In the genomic region with DNA sequence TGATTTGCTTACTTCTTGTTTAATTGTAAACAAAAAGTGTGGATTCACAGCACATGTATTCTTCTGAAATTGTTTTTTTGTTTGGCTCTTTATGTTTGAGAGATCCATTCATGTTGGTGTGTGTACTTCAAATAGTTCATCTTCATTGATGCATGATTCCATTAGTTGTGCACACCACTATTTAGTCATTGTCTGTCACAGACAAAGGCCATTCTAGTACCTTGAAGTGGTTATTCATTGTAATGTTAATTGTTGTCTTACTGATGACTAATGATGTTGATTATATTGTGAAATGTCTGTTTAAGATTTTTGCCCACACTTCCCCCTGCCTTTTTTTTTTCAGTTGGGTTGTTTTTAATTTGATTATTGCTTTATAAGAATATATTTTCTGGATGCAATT, we compare ENCODE assay signal across 23 cellular contexts.
DNase-seq lines count a peak whose midpoint lies in the region; ATAC-seq, FAIRE-seq and TF ChIP-seq lines count a peak whose summit lies in the region.
"Had no signal": no experiment of that assay in that cellular context is flagged by ENCODE, and none has a peak within 500 bp of the region (broad histone marks: within the 10 kb centered on the region; RNA-seq: fewer than 3 reads in every experiment).

No MANE protein-coding gene starts in this region.

- no peak for TF ChIP-seq EP300 in sigmoid colon (IDR thresholded peaks at IDR 0.05)

- H3K9me3 Mint-ChIP-seq in stimulated activated effector memory CD8-positive, alpha-beta T cell treated with anti-CD3 and anti-CD28 coated beads, Interleukin-12 subunit alpha, Interleukin-12 subunit beta, amount 100 ng/mL, for 72 hours = no peaks in the 10 kb centered on the region
- H3K9me3 Mint-ChIP-seq: CD8-positive, alpha-beta T cell had no signal

- no peaks in the 10 kb centered on the region for H3K36me3 ChIP-seq in sigmoid colon
- H3K36me3 ChIP-seq: Peyer's patch, SJCRH30 had no signal

- H3K4me3 ChIP-seq in sigmoid colon (no peak overlapping the region), right cardiac atrium (ENCODE audit: low read length) (no peak overlapping the region)
- H3K4me3 ChIP-seq: Peyer's patch, SJCRH30 had no signal

- peak; percentile 55 for ATAC-seq in foreskin keratinocyte
- no peak for ATAC-seq in stimulated activated effector memory CD8-positive, alpha-beta T cell treated with anti-CD3 and anti-CD28 coated beads, Interleukin-12 subunit alpha, Interleukin-12 subunit beta, amount 100 ng/mL, for 72 hours
- ATAC-seq in right cardiac atrium = no peak
- ATAC-seq: CD8-positive, alpha-beta T cell had no signal

- H3K9me3 ChIP-seq in sigmoid colon (no peaks in the 10 kb centered on the region), right cardiac atrium (ENCODE audit: control insufficient read depth, low read length) (no peaks in the 10 kb centered on the region)
- H3K9me3 ChIP-seq: Peyer's patch, SJCRH30 had no signal

- H3K27ac Mint-ChIP-seq in stimulated activated effector memory CD8-positive, alpha-beta T cell treated with anti-CD3 and anti-CD28 coated beads, Interleukin-12 subunit alpha, Interleukin-12 subunit beta, amount 100 ng/mL, for 72 hours = no peak overlapping the region
- H3K27ac Mint-ChIP-seq: CD8-positive, alpha-beta T cell had no signal

- H3K27ac ChIP-seq in foreskin keratinocyte (no peak overlapping the region), sigmoid colon (no peak overlapping the region), right cardiac atrium (ENCODE audit: low read length) (no peak overlapping the region)
- H3K27ac ChIP-seq: 22Rv1, KMS-11, Peyer's patch, SJCRH30 had no signal

- no peaks in the 10 kb centered on the region for H3K4me1 ChIP-seq in foreskin keratinocyte
- H3K4me1 ChIP-seq in sigmoid colon = no peaks in the 10 kb centered on the region
- H3K4me1 ChIP-seq in right cardiac atrium (ENCODE audit: control insufficient read depth, insufficient read depth, low read length) = no peaks in the 10 kb centered on the region
- H3K4me1 ChIP-seq: Peyer's patch, SJCRH30 had no signal

- no peak overlapping the region for H3K4me3 Mint-ChIP-seq in stimulated activated effector memory CD8-positive, alpha-beta T cell treated with anti-CD3 and anti-CD28 coated beads, Interleukin-12 subunit alpha, Interleukin-12 subunit beta, amount 100 ng/mL, for 72 hours
- H3K4me3 Mint-ChIP-seq: CD8-positive, alpha-beta T cell had no signal

- H3K27me3 ChIP-seq in foreskin keratinocyte = no peaks in the 10 kb centered on the region
- no peaks in the 10 kb centered on the region for H3K27me3 ChIP-seq in sigmoid colon
- no peaks in the 10 kb centered on the region for H3K27me3 ChIP-seq in right cardiac atrium (ENCODE audit: control insufficient read depth, insufficient read depth)
- H3K27me3 ChIP-seq: Peyer's patch, SJCRH30 had no signal

- peak; percentile 39 for FAIRE-seq in RCC 7860 (lab: Jason Lieb, UNC)
- FAIRE-seq: GM19239 had no signal

- intact Hi-C loops in sigmoid colon (cut with DNase I) (no loop called here), right cardiac atrium (cut with DNase I) (no loop called here)

- no peak for TF ChIP-seq POLR2A in sigmoid colon (IDR thresholded peaks at IDR 0.05)

- DNase-seq in NCI-H1105 treated with DMSO at 0.1 percent for 48 hours (lab: John Stamatoyannopoulos, UW) (peak; percentile 12), NCI-H1105 (lab: John Stamatoyannopoulos, UW) (no peak), RCC 7860 (ENCODE audit: low spot score) (peak; percentile 21), foreskin keratinocyte (peak; percentile 9 to 18), GOT3 (lab: John Stamatoyannopoulos, UW) (no peak), sigmoid colon (no peak), right cardiac atrium (no peak)
- no peak for DNase-seq in stimulated activated effector memory CD8-positive, alpha-beta T cell treated with anti-CD3 and anti-CD28 coated beads, Interleukin-12 subunit alpha, Interleukin-12 subunit beta, amount 100 ng/mL, for 72 hours (ENCODE audit: low spot score in 2 of 2)
- DNase-seq: C1 segment of cervical spinal cord; CD8-positive, alpha-beta T cell; DMS153; GF-D8; IMR-90; NCI-H1092 treated with DMSO at 0.1 percent for 48 hours; NCI-H2029 treated with DMSO at 0.1 percent for 48 hours; NCI-H2171 treated with DMSO at 0.1 percent for 48 hours; NCI-H446 treated with DMSO at 0.1 percent for 48 hours; NCI-H526 treated with DMSO at 0.1 percent for 48 hours; Peyer's patch; SJCRH30 had no signal

- H3K36me3 Mint-ChIP-seq in stimulated activated effector memory CD8-positive, alpha-beta T cell treated with anti-CD3 and anti-CD28 coated beads, Interleukin-12 subunit alpha, Interleukin-12 subunit beta, amount 100 ng/mL, for 72 hours = no peaks in the 10 kb centered on the region
- H3K36me3 Mint-ChIP-seq: CD8-positive, alpha-beta T cell had no signal

- TF ChIP-seq CTCF in foreskin keratinocyte (conservative IDR thresholded peaks at IDR 0.05) (no peak), sigmoid colon (IDR thresholded peaks at IDR 0.05) (no peak)

- H3K4me1 Mint-ChIP-seq in stimulated activated effector memory CD8-positive, alpha-beta T cell treated with anti-CD3 and anti-CD28 coated beads, Interleukin-12 subunit alpha, Interleukin-12 subunit beta, amount 100 ng/mL, for 72 hours = no peaks in the 10 kb centered on the region

Comparison
In these comparisons a context has a peak if more than half of its experiments do, and no peak if none do; other contexts are left out.
1. DNase-seq: peak in NCI-H1105 treated with DMSO at 0.1 percent for 48 hours (single experiment), RCC 7860 (single experiment) and foreskin keratinocyte (2 of 2); none in NCI-H1105 (single experiment), GOT3 (single experiment), stimulated activated effector memory CD8-positive, alpha-beta T cell treated with anti-CD3 and anti-CD28 coated beads, Interleukin-12 subunit alpha, Interleukin-12 subunit beta, amount 100 ng/mL, for 72 hours (0 of 2), sigmoid colon (single experiment) and right cardiac atrium (0 of 3).